In genomic region chr2:171578156-171578803, GRCh38 we compare ENCODE assay signal across 27 cellular contexts.
"Had no signal": no experiment of that assay in that cellular context is flagged by ENCODE, and none has a peak within 500 bp of the region (broad histone marks: within the 10 kb centered on the region; RNA-seq: fewer than 3 reads in every experiment).

No MANE protein-coding gene starts in this region.

- H3K4me1 ChIP-seq: body of pancreas had no signal

- H3K4me3 ChIP-seq: body of pancreas had no signal

- H3K27me3 ChIP-seq: body of pancreas had no signal

- ATAC-seq: activated CD4-positive, CD25-positive, alpha-beta regulatory T cell treated with anti-CD3 and anti-CD28 coated beads, Interleukin-2, amount 50 U/mL, for 24 hours; activated CD8-positive, alpha-beta T cell treated with anti-CD3 and anti-CD28 coated beads for 36 hours; activated T-cell treated with anti-CD3 and anti-CD28 coated beads, Interleukin-2, amount 50 U/mL, for 4 hours; activated T-helper 17 cell treated with anti-CD3 and anti-CD28 coated beads, Interleukin-2, amount 50 U/mL, for 72 hours; body of pancreas; effector memory CD8-positive, alpha-beta T cell; T-helper 17 cell had no signal

- H3K27ac ChIP-seq: body of pancreas, WERI-Rb-1 had no signal

- H3K9me3 ChIP-seq: body of pancreas had no signal

- DNase-seq: activated B cell treated with CpG ODN at 0.5 μM for 24 hours; activated CD4-positive, alpha-beta T cell treated with anti-CD3 and anti-CD28 coated beads for 48 hours; activated CD4-positive, alpha-beta T cell treated with anti-CD3 and anti-CD28 coated beads, Interleukin-2, amount 50 U/mL, for 1 hour; activated CD4-positive, alpha-beta T cell treated with anti-CD3 and anti-CD28 coated beads, Interleukin-2, amount 50 U/mL, for 48 hours; activated CD8-positive, alpha-beta memory T cell treated with anti-CD3 and anti-CD28 coated beads for 24 hours; activated CD8-positive, alpha-beta T cell treated with anti-CD3 and anti-CD28 coated beads for 36 hours; activated effector memory CD4-positive, alpha-beta T cell treated with Interleukin-2 at 50 U/mL for 16 hours; activated gamma-delta T cell treated with Interleukin-2 at 50 U/mL for 16 hours; activated naive CD4-positive, alpha-beta T cell treated with anti-CD3 and anti-CD28 coated beads, Interleukin-2, amount 50 U/mL, for 16 hours; activated naive CD4-positive, alpha-beta T cell treated with Interleukin-2 at 50 U/mL for 16 hours; activated T-cell treated with anti-CD3 and anti-CD28 coated beads, Interleukin-2, amount 50 U/mL, for 4 hours; amygdala; aorta; body of pancreas; caudate nucleus; cortex of kidney; dermis blood vessel endothelial cell; effector CD4-positive, alpha-beta T cell; effector memory CD8-positive, alpha-beta T cell; foreskin fibroblast; head of caudate nucleus; T-helper 1 cell; T-helper 17 cell; T1000; WERI-Rb-1 had no signal

- H3K36me3 ChIP-seq: WERI-Rb-1 had no signal
